8 cellular contexts compared by ENCODE assay signal in genomic region chr4:180827193-180827592, GRCh38.
DNase-seq lines count a peak whose midpoint lies in the region; ATAC-seq, FAIRE-seq and TF ChIP-seq lines count a peak whose summit lies in the region.

No MANE protein-coding gene starts in this region.

- peak in 3 of 4 donors; percentile 32 to 78 (median 46) for ATAC-seq in pancreas
- ATAC-seq in CD4-positive, alpha-beta T cell (ENCODE audit: poor library complexity), result no peak

- peak; percentile 20 for DNase-seq in COLO829 (ENCODE audit: low spot score)
- DNase-seq in OCI-M1 (lab: John Stamatoyannopoulos, UW), result peak; percentile 84
- peak; percentile 33 to 59 for DNase-seq in fibroblast of lung (ENCODE audit: low read depth in 2 of 2)
- no peak for DNase-seq in pancreas
- no peak for DNase-seq in activated CD8-positive, alpha-beta memory T cell treated with anti-CD3 and anti-CD28 coated beads, Interleukin-2, amount 50 U/mL, for 48 hours
- no peak for DNase-seq in CD4-positive, alpha-beta T cell
- DNase-seq in HK-2 (ENCODE audit: unreplicated experiment), result no peak
- DNase-seq in LoVo (ENCODE audit: low spot score), result no peak

- H3K4me3 ChIP-seq in fibroblast of lung (replicated peaks in 1 of 4; ENCODE audit: control extremely low read depth in 1 of 4, insufficient read depth in 1 of 4, low read depth in 3 of 4, low read length in 4 of 4), result peak overlapping the region; percentile 30 to 59 (median 56)
- H3K4me3 ChIP-seq in pancreas, result no peak overlapping the region

- H3K4me1 ChIP-seq in fibroblast of lung (ENCODE audit: control insufficient read depth, extremely low read depth, insufficient read depth, low read length) (peaks cover 3% of the 10 kb centered on the region), pancreas (no peaks in the 10 kb centered on the region)

- H3K9me3 Mint-ChIP-seq in CD4-positive, alpha-beta T cell, result no peaks in the 10 kb centered on the region

- H3K4me1 Mint-ChIP-seq in CD4-positive, alpha-beta T cell (ENCODE audit: low read depth), result no peaks in the 10 kb centered on the region

- no peaks in the 10 kb centered on the region for H3K36me3 Mint-ChIP-seq in CD4-positive, alpha-beta T cell (ENCODE audit: low read depth)

- H4K20me1 ChIP-seq in fibroblast of lung (ENCODE audit: control insufficient read depth, extremely low read depth, insufficient read depth, low read length), result no peaks in the 10 kb centered on the region

- peak overlapping the region; percentile 17 for H3K9ac ChIP-seq in fibroblast of lung (ENCODE audit: insufficient read depth, low read length)

- CTCF ChIA-PET in CD4-positive, alpha-beta T cell (lab: Charles Lee), result no interaction called here

- H3K4me3 Mint-ChIP-seq in CD4-positive, alpha-beta T cell, result no peak overlapping the region

- H3K9me3 ChIP-seq in fibroblast of lung (ENCODE audit: control insufficient read depth, insufficient read depth, low read depth, low read length), result no peaks in the 10 kb centered on the region
- H3K9me3 ChIP-seq in pancreas, result no peaks in the 10 kb centered on the region
- no peaks in the 10 kb centered on the region for H3K9me3 ChIP-seq in CD4-positive, alpha-beta T cell (ENCODE audit: control insufficient read depth, low read length)

- no peak for TF ChIP-seq CTCF in fibroblast of lung (conservative IDR thresholded peaks at IDR 0.05 in 1 of 2, IDR thresholded peaks at IDR 0.05 in 1 of 2; ENCODE audit: low read depth in 1 of 2, low read length in 2 of 2)
- TF ChIP-seq CTCF in pancreas (IDR thresholded peaks at IDR 0.05), result no peak
- no peak for TF ChIP-seq CTCF in CD4-positive, alpha-beta T cell (IDR thresholded peaks at IDR 0.05)

- H3K27ac ChIP-seq in fibroblast of lung (ENCODE audit: insufficient read depth, low read length) (peak overlapping the region; percentile 40), pancreas (no peak overlapping the region)
- no peak overlapping the region for H3K27ac ChIP-seq in CD4-positive, alpha-beta T cell (ENCODE audit: low read depth, low read length)

- intact Hi-C loops in pancreas (cut with DNase I), result no loop called here
- intact Hi-C loops in CD4-positive, alpha-beta T cell (cut with DNase I, micrococcal nuclease), result no loop called here

- POLR2A ChIA-PET in CD4-positive, alpha-beta T cell (lab: Charles Lee), result no interaction called here

- H3K4me2 ChIP-seq in fibroblast of lung (ENCODE audit: extremely low read depth, insufficient read depth, low read length), result peak overlapping the region; percentile 94

- H3K27me3 Mint-ChIP-seq in CD4-positive, alpha-beta T cell, result no peaks in the 10 kb centered on the region

- H3K27me3 ChIP-seq in fibroblast of lung (ENCODE audit: control insufficient read depth, insufficient read depth, low read length) (no peaks in the 10 kb centered on the region), pancreas (no peaks in the 10 kb centered on the region)
- no peaks in the 10 kb centered on the region for H3K27me3 ChIP-seq in CD4-positive, alpha-beta T cell (ENCODE audit: control insufficient read depth, insufficient read depth, low read length)

- no peak for FAIRE-seq in pancreas (lab: Jason Lieb, UNC)

- 58 to 59% methylated on average over 4 of the region's 4 CpGs for WGBS in pancreas, 2 donors

- H3K79me2 ChIP-seq in fibroblast of lung (ENCODE audit: control insufficient read depth, insufficient read depth, low read length), result no peaks in the 10 kb centered on the region

- peak overlapping the region; percentile 98 for H2AFZ ChIP-seq in fibroblast of lung (ENCODE audit: low read length)

- H3K27ac Mint-ChIP-seq in CD4-positive, alpha-beta T cell, result no peak overlapping the region

- no peaks in the 10 kb centered on the region for H3K36me3 ChIP-seq in fibroblast of lung (ENCODE audit: control insufficient read depth, insufficient read depth, low read length)
- no peaks in the 10 kb centered on the region for H3K36me3 ChIP-seq in pancreas

Comparison
In these comparisons a context has a peak if more than half of its experiments do, and no peak if none do; other contexts are left out.
1. DNase-seq: peak in COLO829 (single experiment), OCI-M1 (single experiment) and fibroblast of lung (2 of 2); none in pancreas (0 of 6), activated CD8-positive, alpha-beta memory T cell treated with anti-CD3 and anti-CD28 coated beads, Interleukin-2, amount 50 U/mL, for 48 hours (single experiment), CD4-positive, alpha-beta T cell (0 of 10), HK-2 (single experiment) and LoVo (single experiment).
2. H3K4me3 ChIP-seq: peak in fibroblast of lung (4 of 4); none in pancreas (0 of 4).